24 cellular contexts compared by ENCODE assay signal in genomic region chr10:22564060-22564459, GRCh38.
DNase-seq lines count a peak whose midpoint lies in the region; ATAC-seq and TF ChIP-seq lines count a peak whose summit lies in the region.
"Had no signal": no experiment of that assay in that cellular context is flagged by ENCODE, and none has a peak within 500 bp of the region (broad histone marks: within the 10 kb centered on the region; RNA-seq: fewer than 3 reads in every experiment).

No MANE protein-coding gene starts in this region.

- H3K4me3 ChIP-seq in HEK293 (ENCODE audit: low read depth, low read length): no peak overlapping the region
- no peak overlapping the region for H3K4me3 ChIP-seq in naive thymus-derived CD4-positive, alpha-beta T cell (ENCODE audit: low read length)
- no peak overlapping the region for H3K4me3 ChIP-seq in mucosa of descending colon
- no peak overlapping the region for H3K4me3 ChIP-seq in tibial artery
- H3K4me3 ChIP-seq: GM23338, ovary, right atrium auricular region, spleen, transverse colon had no signal

- ATAC-seq in activated CD8-positive, alpha-beta T cell treated with anti-CD3 and anti-CD28 coated beads for 36 hours: no peak
- no peak for ATAC-seq in naive thymus-derived CD4-positive, alpha-beta T cell
- ATAC-seq in mucosa of descending colon: no peak
- ATAC-seq: GM23338 had no signal

- H3K27ac ChIP-seq in HEK293 (ENCODE audit: extremely low read depth, low read depth, low read length) (no peak overlapping the region), tibial artery (no peak overlapping the region)
- H3K27ac ChIP-seq in naive thymus-derived CD4-positive, alpha-beta T cell (ENCODE audit: low read depth, low read length): no peak overlapping the region
- H3K27ac ChIP-seq: ovary, right atrium auricular region, transverse colon, WERI-Rb-1 had no signal

- no peaks in the 10 kb centered on the region for H3K27me3 Mint-ChIP-seq in activated CD4-positive, alpha-beta T cell treated with anti-CD3 and anti-CD28 coated beads, Interleukin-2, amount 10 ng/mL, durations not matched to agents 7 days and 5 days
- no peaks in the 10 kb centered on the region for H3K27me3 Mint-ChIP-seq in activated CD8-positive, alpha-beta T cell treated with anti-CD3 and anti-CD28 coated beads for 36 hours
- H3K27me3 Mint-ChIP-seq in naive thymus-derived CD4-positive, alpha-beta T cell: no peaks in the 10 kb centered on the region
- H3K27me3 Mint-ChIP-seq: memory B cell had no signal

- no peaks in the 10 kb centered on the region for H3K9me3 Mint-ChIP-seq in activated CD4-positive, alpha-beta T cell treated with anti-CD3 and anti-CD28 coated beads, Interleukin-2, amount 10 ng/mL, durations not matched to agents 7 days and 5 days
- no peaks in the 10 kb centered on the region for H3K9me3 Mint-ChIP-seq in activated CD8-positive, alpha-beta T cell treated with anti-CD3 and anti-CD28 coated beads for 36 hours
- no peaks in the 10 kb centered on the region for H3K9me3 Mint-ChIP-seq in naive thymus-derived CD4-positive, alpha-beta T cell
- H3K9me3 Mint-ChIP-seq: GM23338; T-helper 1 cell treated with Interleukin-12 subunit alpha and Interleukin-12 subunit beta and Interleukin-4 antibody, amounts not matched to agents 30 μg/mL and 1 μg/mL, for 36 hours had no signal

- no peak for DNase-seq in activated CD4-positive, alpha-beta T cell treated with anti-CD3 and anti-CD28 coated beads, Interleukin-2, amount 10 ng/mL, durations not matched to agents 7 days and 5 days
- DNase-seq in activated CD4-positive, alpha-beta T cell treated with anti-CD3 and anti-CD28 coated beads for 48 hours: no peak
- DNase-seq in activated CD8-positive, alpha-beta T cell treated with anti-CD3 and anti-CD28 coated beads for 36 hours: no peak
- no peak for DNase-seq in naive thymus-derived CD4-positive, alpha-beta T cell
- DNase-seq in mucosa of descending colon: no peak
- DNase-seq in NCI-H1436 treated with DMSO at 0.1 percent for 48 hours (lab: John Stamatoyannopoulos, UW): no peak
- DNase-seq in tibial artery: no peak
- DNase-seq: activated effector memory CD4-positive, alpha-beta T cell treated with anti-CD3 and anti-CD28 coated beads, Interleukin-2, amount 50 U/mL, for 16 hours; AML-193; aorta; NCI-H1105 treated with DMSO at 0.1 percent for 48 hours; NCI-H2107; NK-92 treated with Interleukin-12 subunit alpha and Interleukin-12 subunit beta, amount 100 ng/mL, for 24 hours; ovary; spleen; stimulated activated CD4-positive, alpha-beta T cell treated with anti-CD3 and anti-CD28 coated beads, Interleukin-4, amount 100 ng/mL, for 1 hour; stimulated activated naive CD4-positive, alpha-beta T cell treated with Interleukin-2 at 50 U/mL for 16 hours; transverse colon had no signal

- H3K9me3 ChIP-seq in HEK293 (ENCODE audit: control insufficient read depth, insufficient read depth, low read depth, low read length) (no peaks in the 10 kb centered on the region), mucosa of descending colon (no peaks in the 10 kb centered on the region), tibial artery (no peaks in the 10 kb centered on the region)
- no peaks in the 10 kb centered on the region for H3K9me3 ChIP-seq in naive thymus-derived CD4-positive, alpha-beta T cell (ENCODE audit: control insufficient read depth in 2 of 3, low read length in 3 of 3)
- H3K9me3 ChIP-seq: ovary, right atrium auricular region, spleen, transverse colon had no signal

- H3K27ac Mint-ChIP-seq in activated CD4-positive, alpha-beta T cell treated with anti-CD3 and anti-CD28 coated beads, Interleukin-2, amount 10 ng/mL, durations not matched to agents 7 days and 5 days: peak overlapping the region; percentile 58
- peak overlapping the region; percentile 66 for H3K27ac Mint-ChIP-seq in activated CD8-positive, alpha-beta T cell treated with anti-CD3 and anti-CD28 coated beads for 36 hours
- peak overlapping the region; percentile 40 to 89 (median 59) for H3K27ac Mint-ChIP-seq in naive thymus-derived CD4-positive, alpha-beta T cell
- H3K27ac Mint-ChIP-seq: memory B cell had no signal

- TF ChIP-seq CTCF in HEK293 (tag by site-specific recombination; IDR thresholded peaks at IDR 0.05): no peak
- no peak for TF ChIP-seq CTCF in activated CD8-positive, alpha-beta T cell treated with anti-CD3 and anti-CD28 coated beads for 36 hours (IDR thresholded peaks at IDR 0.05)
- no peak for TF ChIP-seq CTCF in mucosa of descending colon (IDR thresholded peaks at IDR 0.05)
- no peak for TF ChIP-seq CTCF in tibial artery (IDR thresholded peaks at IDR 0.05)

- no peaks in the 10 kb centered on the region for H3K27me3 ChIP-seq in naive thymus-derived CD4-positive, alpha-beta T cell (ENCODE audit: control insufficient read depth in 2 of 2, insufficient read depth in 2 of 2, low read length in 2 of 2)
- no peaks in the 10 kb centered on the region for H3K27me3 ChIP-seq in tibial artery
- H3K27me3 ChIP-seq: ovary, right atrium auricular region, spleen, transverse colon had no signal

- intact Hi-C loops in activated CD8-positive, alpha-beta T cell treated with anti-CD3 and anti-CD28 coated beads for 36 hours (cut with micrococcal nuclease): no loop called here
- intact Hi-C loops in naive thymus-derived CD4-positive, alpha-beta T cell (cut with micrococcal nuclease): no loop called here
- intact Hi-C loops in mucosa of descending colon (cut with DNase I, micrococcal nuclease): no loop called here
- intact Hi-C loops in tibial artery (cut with DNase I; ENCODE audit: low total_unique reads): no loop called here

- POLR2A ChIA-PET in activated CD4-positive, alpha-beta T cell treated with anti-CD3 and anti-CD28 coated beads, Interleukin-2, amount 10 ng/mL, durations not matched to agents 7 days and 5 days (lab: Charles Lee): no interaction called here
- POLR2A ChIA-PET in HEK293 (lab: Yijun Ruan, JAX): no interaction called here
- POLR2A ChIA-PET in activated CD8-positive, alpha-beta T cell treated with anti-CD3 and anti-CD28 coated beads for 36 hours (lab: Charles Lee): no interaction called here
- POLR2A ChIA-PET in naive thymus-derived CD4-positive, alpha-beta T cell (lab: Charles Lee): no interaction called here

- peaks cover 6% of the 10 kb centered on the region for H3K4me1 ChIP-seq in HEK293 (ENCODE audit: control insufficient read depth, insufficient read depth, low read length)
- peaks cover 0 to 6% of the 10 kb centered on the region in 2 donors for H3K4me1 ChIP-seq in naive thymus-derived CD4-positive, alpha-beta T cell (ENCODE audit: control insufficient read depth in 2 of 2, insufficient read depth in 2 of 2, low read length in 2 of 2)
- H3K4me1 ChIP-seq in mucosa of descending colon (ENCODE audit: low read depth): no peaks in the 10 kb centered on the region
- no peaks in the 10 kb centered on the region for H3K4me1 ChIP-seq in tibial artery
- H3K4me1 ChIP-seq: right atrium auricular region, transverse colon had no signal

- H3K36me3 Mint-ChIP-seq in activated CD4-positive, alpha-beta T cell treated with anti-CD3 and anti-CD28 coated beads, Interleukin-2, amount 10 ng/mL, durations not matched to agents 7 days and 5 days (ENCODE audit: low read depth): peaks cover 56% of the 10 kb centered on the region
- peaks cover 60% of the 10 kb centered on the region for H3K36me3 Mint-ChIP-seq in activated CD8-positive, alpha-beta T cell treated with anti-CD3 and anti-CD28 coated beads for 36 hours (ENCODE audit: low read depth)
- H3K36me3 Mint-ChIP-seq in naive thymus-derived CD4-positive, alpha-beta T cell: peaks cover 24 to 74% (median 33%) of the 10 kb centered on the region in 5 donors

- no peak overlapping the region for H3K4me3 Mint-ChIP-seq in activated CD4-positive, alpha-beta T cell treated with anti-CD3 and anti-CD28 coated beads, Interleukin-2, amount 10 ng/mL, durations not matched to agents 7 days and 5 days
- no peak overlapping the region for H3K4me3 Mint-ChIP-seq in activated CD8-positive, alpha-beta T cell treated with anti-CD3 and anti-CD28 coated beads for 36 hours
- no peak overlapping the region for H3K4me3 Mint-ChIP-seq in naive thymus-derived CD4-positive, alpha-beta T cell
- H3K4me3 Mint-ChIP-seq: GM23338; memory B cell; T-helper 1 cell treated with Interleukin-12 subunit alpha and Interleukin-12 subunit beta and Interleukin-4 antibody, amounts not matched to agents 30 μg/mL and 1 μg/mL, for 36 hours had no signal

- peaks cover 25% of the 10 kb centered on the region for H3K4me1 Mint-ChIP-seq in activated CD4-positive, alpha-beta T cell treated with anti-CD3 and anti-CD28 coated beads, Interleukin-2, amount 10 ng/mL, durations not matched to agents 7 days and 5 days
- peaks cover 26% of the 10 kb centered on the region for H3K4me1 Mint-ChIP-seq in activated CD8-positive, alpha-beta T cell treated with anti-CD3 and anti-CD28 coated beads for 36 hours (ENCODE audit: low read depth)
- H3K4me1 Mint-ChIP-seq in naive thymus-derived CD4-positive, alpha-beta T cell: peaks cover 19 to 42% (median 32%) of the 10 kb centered on the region in 7 donors
- H3K4me1 Mint-ChIP-seq: memory B cell had no signal

- H3K36me3 ChIP-seq in HEK293 (ENCODE audit: control insufficient read depth in 2 of 2, insufficient read depth in 1 of 2, low read length in 2 of 2) (peaks cover 0 to 31% of the 10 kb centered on the region in 2 experiments; a peak in 1 of 3 replicates), mucosa of descending colon (ENCODE audit: low read depth) (no peaks in the 10 kb centered on the region), tibial artery (peaks cover 23 to 45% (median 39%) of the 10 kb centered on the region in 3 donors)
- peaks cover 0 to 69% (median 36%) of the 10 kb centered on the region in 3 experiments for H3K36me3 ChIP-seq in naive thymus-derived CD4-positive, alpha-beta T cell (ENCODE audit: control insufficient read depth in 2 of 3, insufficient read depth in 3 of 3, low read length in 3 of 3)
- H3K36me3 ChIP-seq: ovary, transverse colon, WERI-Rb-1 had no signal

- CTCF ChIA-PET in activated CD4-positive, alpha-beta T cell treated with anti-CD3 and anti-CD28 coated beads, Interleukin-2, amount 10 ng/mL, durations not matched to agents 7 days and 5 days (lab: Charles Lee): interaction anchor here (1.5 kb wide), 1 partner anchor 9 kb away, joined by 3 read pairs; no protein-coding TSS in a partner anchor
- CTCF ChIA-PET in HEK293 (lab: Yijun Ruan, JAX): interaction anchor here (0.6 kb wide), 1 partner anchor 104 kb away, joined by 3 read pairs; no protein-coding TSS in a partner anchor
- CTCF ChIA-PET in activated CD8-positive, alpha-beta T cell treated with anti-CD3 and anti-CD28 coated beads for 36 hours (lab: Charles Lee): interaction anchor here (1.3 to 1.9 kb wide), 2 partner anchors 425 kb away, joined by 4 read pairs; no protein-coding TSS in a partner anchor
- CTCF ChIA-PET in naive thymus-derived CD4-positive, alpha-beta T cell (lab: Charles Lee): no interaction called here
